In genomic region chr17:67364847-67365761, GRCh38 we compare ENCODE assay signal across 1 cellular context.
TF ChIP-seq lines count a peak whose summit lies in the region.

No MANE protein-coding gene starts in this region.

TF ChIP-seq in K562, 482 proteins besides CTCF, POLR2A, EP300 and RAD21 (continued from another document and continues in another):
- TF ChIP-seq MYNN (IDR thresholded peaks at IDR 0.05) (no peak), MYNN (CRISPR knock-in tag; IDR thresholded peaks at IDR 0.05) (no peak), FOXM1 (IDR thresholded peaks at IDR 0.05; ENCODE audit: low read depth) (no peak), FOXM1 (CRISPR knock-in tag; IDR thresholded peaks at IDR 0.05; ENCODE audit: low read depth) (no peak), CBFA2T2 (conservative IDR thresholded peaks at IDR 0.05) (no peak), TEAD4 (IDR thresholded peaks at IDR 0.05; ENCODE audit: low read length) (0 out of 2 replicates have a peak, but pooled peaks have one; percentile 14), TEAD4 (CRISPR knock-in tag; IDR thresholded peaks at IDR 0.05; ENCODE audit: borderline replicate concordance) (no peak), SMARCC2 (IDR thresholded peaks at IDR 0.05; ENCODE audit: low read depth) (no peak), JUND (IDR thresholded peaks at IDR 0.05; ENCODE audit: borderline replicate concordance, low read depth, low read length) (no peak), JUND (tag; IDR thresholded peaks at IDR 0.05; ENCODE audit: borderline replicate concordance, low read depth, low read length) (no peak), SREBF2 (CRISPR knock-in tag; IDR thresholded peaks at IDR 0.05) (no peak), CREB3L1 (IDR thresholded peaks at IDR 0.05; ENCODE audit: borderline replicate concordance, low read depth) (no peak), NCOR1 (IDR thresholded peaks at IDR 0.05) (peak; percentile 54; the same call in 1 of the 2 replicates), CEBPB (tag; IDR thresholded peaks at IDR 0.05) (peak; percentile 77), POLR2G (IDR thresholded peaks at IDR 0.05; ENCODE audit: low read depth, low read length) (0 out of 2 replicates have a peak, but pooled peaks have one; percentile 24), SRSF1 (IDR thresholded peaks at IDR 0.05; ENCODE audit: low read depth, low read length) (no peak), RBFOX2 (IDR thresholded peaks at IDR 0.05; ENCODE audit: low read depth, low read length) (peak; percentile 65), BHLHE40 (IDR thresholded peaks at IDR 0.05; ENCODE audit: low read length) (0 out of 2 replicates have a peak, but pooled peaks have one; percentile 12), ARID1B (IDR thresholded peaks at IDR 0.05) (peak; percentile 51; the same call in 1 of the 2 replicates), RBBP5 (IDR thresholded peaks at IDR 0.05; ENCODE audit: borderline replicate concordance, insufficient read depth, low read length, poor library complexity, severe bottlenecking) (no peak), U2AF1 (optimal IDR thresholded peaks at IDR 0.05; ENCODE audit: low read depth, low read length) (no peak), ZFX (CRISPR knock-in tag; IDR thresholded peaks at IDR 0.05) (no peak), RFX5 (IDR thresholded peaks at IDR 0.05; ENCODE audit: low read depth, low read length) (no peak), RBM34 (IDR thresholded peaks at IDR 0.05; ENCODE audit: borderline replicate concordance, insufficient read depth, low read length) (no peak), SETDB1 (IDR thresholded peaks at IDR 0.05; ENCODE audit: low read length) (no peak), ZC3H8 (IDR thresholded peaks at IDR 0.05) (no peak), POLR3A (IDR thresholded peaks at IDR 0.05; ENCODE audit: borderline replicate concordance, extremely low read depth, insufficient read depth, insufficient read length) (no peak), CHAMP1 (IDR thresholded peaks at IDR 0.05) (no peak), ZNF77 (CRISPR knock-in tag; IDR thresholded peaks at IDR 0.05) (no peak), ARHGAP35 (IDR thresholded peaks at IDR 0.05; ENCODE audit: partially characterized antibody) (no peak), PHF21A (IDR thresholded peaks at IDR 0.05; ENCODE audit: borderline replicate concordance, low read depth) (no peak), TCF3 (CRISPR knock-in tag; IDR thresholded peaks at IDR 0.05) (peak; percentile 44), CREM (IDR thresholded peaks at IDR 0.05; ENCODE audit: low read depth) (no peak), ZFP1 (CRISPR knock-in tag; IDR thresholded peaks at IDR 0.05) (no peak), PURB (CRISPR knock-in tag; IDR thresholded peaks at IDR 0.05; ENCODE audit: low read depth) (no peak), PML (IDR thresholded peaks at IDR 0.05; ENCODE audit: low read length) (0 out of 2 replicates have a peak, but pooled peaks have one; percentile 14), SMARCB1 (IDR thresholded peaks at IDR 0.05; ENCODE audit: insufficient read length, low read depth) (peak; percentile 61), ARID4B (CRISPR knock-in tag; IDR thresholded peaks at IDR 0.05) (no peak), SIRT6 (IDR thresholded peaks at IDR 0.05; ENCODE audit: low read depth, low read length) (no peak), MCM5 (IDR thresholded peaks at IDR 0.05; ENCODE audit: low read depth) (no peak), TAL1 (IDR thresholded peaks at IDR 0.05) (peak; percentile 23; the same call in 1 of the 2 replicates), NR2C2 (CRISPR knock-in tag; IDR thresholded peaks at IDR 0.05) (no peak), NR2C2 (tag; IDR thresholded peaks at IDR 0.05) (no peak; the same call in 1 of the 2 replicates), KAT7 (CRISPR knock-in tag; IDR thresholded peaks at IDR 0.05; ENCODE audit: borderline replicate concordance) (no peak), SMAD1 (IDR thresholded peaks at IDR 0.05; ENCODE audit: low read depth, low read length, partially characterized antibody) (no peak)
- TF ChIP-seq, protein P1, sequence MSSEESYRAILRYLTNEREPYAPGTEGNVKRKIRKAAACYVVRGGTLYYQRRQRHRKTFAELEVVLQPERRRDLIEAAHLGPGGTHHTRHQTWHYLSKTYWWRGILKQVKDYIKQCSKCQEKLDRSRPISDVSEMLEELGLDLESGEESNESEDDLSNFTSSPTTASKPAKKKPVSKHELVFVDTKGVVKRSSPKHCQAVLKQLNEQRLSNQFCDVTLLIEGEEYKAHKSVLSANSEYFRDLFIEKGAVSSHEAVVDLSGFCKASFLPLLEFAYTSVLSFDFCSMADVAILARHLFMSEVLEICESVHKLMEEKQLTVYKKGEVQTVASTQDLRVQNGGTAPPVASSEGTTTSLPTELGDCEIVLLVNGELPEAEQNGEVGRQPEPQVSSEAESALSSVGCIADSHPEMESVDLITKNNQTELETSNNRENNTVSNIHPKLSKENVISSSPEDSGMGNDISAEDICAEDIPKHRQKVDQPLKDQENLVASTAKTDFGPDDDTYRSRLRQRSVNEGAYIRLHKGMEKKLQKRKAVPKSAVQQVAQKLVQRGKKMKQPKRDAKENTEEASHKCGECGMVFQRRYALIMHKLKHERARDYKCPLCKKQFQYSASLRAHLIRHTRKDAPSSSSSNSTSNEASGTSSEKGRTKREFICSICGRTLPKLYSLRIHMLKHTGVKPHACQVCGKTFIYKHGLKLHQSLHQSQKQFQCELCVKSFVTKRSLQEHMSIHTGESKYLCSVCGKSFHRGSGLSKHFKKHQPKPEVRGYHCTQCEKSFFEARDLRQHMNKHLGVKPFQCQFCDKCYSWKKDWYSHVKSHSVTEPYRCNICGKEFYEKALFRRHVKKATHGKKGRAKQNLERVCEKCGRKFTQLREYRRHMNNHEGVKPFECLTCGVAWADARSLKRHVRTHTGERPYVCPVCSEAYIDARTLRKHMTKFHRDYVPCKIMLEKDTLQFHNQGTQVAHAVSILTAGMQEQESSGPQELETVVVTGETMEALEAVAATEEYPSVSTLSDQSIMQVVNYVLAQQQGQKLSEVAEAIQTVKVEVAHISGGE (CRISPR knock-in tag; IDR thresholded peaks at IDR 0.05), result no peak
- TF ChIP-seq, protein P2, sequence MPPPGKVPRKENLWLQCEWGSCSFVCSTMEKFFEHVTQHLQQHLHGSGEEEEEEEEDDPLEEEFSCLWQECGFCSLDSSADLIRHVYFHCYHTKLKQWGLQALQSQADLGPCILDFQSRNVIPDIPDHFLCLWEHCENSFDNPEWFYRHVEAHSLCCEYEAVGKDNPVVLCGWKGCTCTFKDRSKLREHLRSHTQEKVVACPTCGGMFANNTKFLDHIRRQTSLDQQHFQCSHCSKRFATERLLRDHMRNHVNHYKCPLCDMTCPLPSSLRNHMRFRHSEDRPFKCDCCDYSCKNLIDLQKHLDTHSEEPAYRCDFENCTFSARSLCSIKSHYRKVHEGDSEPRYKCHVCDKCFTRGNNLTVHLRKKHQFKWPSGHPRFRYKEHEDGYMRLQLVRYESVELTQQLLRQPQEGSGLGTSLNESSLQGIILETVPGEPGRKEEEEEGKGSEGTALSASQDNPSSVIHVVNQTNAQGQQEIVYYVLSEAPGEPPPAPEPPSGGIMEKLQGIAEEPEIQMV (tag; conservative IDR thresholded peaks at IDR 0.05; ENCODE audit: low read depth), result no peak
- TF ChIP-seq, protein P3, sequence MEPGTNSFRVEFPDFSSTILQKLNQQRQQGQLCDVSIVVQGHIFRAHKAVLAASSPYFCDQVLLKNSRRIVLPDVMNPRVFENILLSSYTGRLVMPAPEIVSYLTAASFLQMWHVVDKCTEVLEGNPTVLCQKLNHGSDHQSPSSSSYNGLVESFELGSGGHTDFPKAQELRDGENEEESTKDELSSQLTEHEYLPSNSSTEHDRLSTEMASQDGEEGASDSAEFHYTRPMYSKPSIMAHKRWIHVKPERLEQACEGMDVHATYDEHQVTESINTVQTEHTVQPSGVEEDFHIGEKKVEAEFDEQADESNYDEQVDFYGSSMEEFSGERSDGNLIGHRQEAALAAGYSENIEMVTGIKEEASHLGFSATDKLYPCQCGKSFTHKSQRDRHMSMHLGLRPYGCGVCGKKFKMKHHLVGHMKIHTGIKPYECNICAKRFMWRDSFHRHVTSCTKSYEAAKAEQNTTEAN (CRISPR knock-in tag; IDR thresholded peaks at IDR 0.05), result no peak
- TF ChIP-seq, protein P4, sequence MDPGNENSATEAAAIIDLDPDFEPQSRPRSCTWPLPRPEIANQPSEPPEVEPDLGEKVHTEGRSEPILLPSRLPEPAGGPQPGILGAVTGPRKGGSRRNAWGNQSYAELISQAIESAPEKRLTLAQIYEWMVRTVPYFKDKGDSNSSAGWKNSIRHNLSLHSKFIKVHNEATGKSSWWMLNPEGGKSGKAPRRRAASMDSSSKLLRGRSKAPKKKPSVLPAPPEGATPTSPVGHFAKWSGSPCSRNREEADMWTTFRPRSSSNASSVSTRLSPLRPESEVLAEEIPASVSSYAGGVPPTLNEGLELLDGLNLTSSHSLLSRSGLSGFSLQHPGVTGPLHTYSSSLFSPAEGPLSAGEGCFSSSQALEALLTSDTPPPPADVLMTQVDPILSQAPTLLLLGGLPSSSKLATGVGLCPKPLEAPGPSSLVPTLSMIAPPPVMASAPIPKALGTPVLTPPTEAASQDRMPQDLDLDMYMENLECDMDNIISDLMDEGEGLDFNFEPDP (CRISPR knock-in tag; IDR thresholded peaks at IDR 0.05), result no peak
- TF ChIP-seq, protein P5, sequence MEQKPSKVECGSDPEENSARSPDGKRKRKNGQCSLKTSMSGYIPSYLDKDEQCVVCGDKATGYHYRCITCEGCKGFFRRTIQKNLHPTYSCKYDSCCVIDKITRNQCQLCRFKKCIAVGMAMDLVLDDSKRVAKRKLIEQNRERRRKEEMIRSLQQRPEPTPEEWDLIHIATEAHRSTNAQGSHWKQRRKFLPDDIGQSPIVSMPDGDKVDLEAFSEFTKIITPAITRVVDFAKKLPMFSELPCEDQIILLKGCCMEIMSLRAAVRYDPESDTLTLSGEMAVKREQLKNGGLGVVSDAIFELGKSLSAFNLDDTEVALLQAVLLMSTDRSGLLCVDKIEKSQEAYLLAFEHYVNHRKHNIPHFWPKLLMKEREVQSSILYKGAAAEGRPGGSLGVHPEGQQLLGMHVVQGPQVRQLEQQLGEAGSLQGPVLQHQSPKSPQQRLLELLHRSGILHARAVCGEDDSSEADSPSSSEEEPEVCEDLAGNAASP (IDR thresholded peaks at IDR 0.05), result no peak
- TF ChIP-seq, protein P6, sequence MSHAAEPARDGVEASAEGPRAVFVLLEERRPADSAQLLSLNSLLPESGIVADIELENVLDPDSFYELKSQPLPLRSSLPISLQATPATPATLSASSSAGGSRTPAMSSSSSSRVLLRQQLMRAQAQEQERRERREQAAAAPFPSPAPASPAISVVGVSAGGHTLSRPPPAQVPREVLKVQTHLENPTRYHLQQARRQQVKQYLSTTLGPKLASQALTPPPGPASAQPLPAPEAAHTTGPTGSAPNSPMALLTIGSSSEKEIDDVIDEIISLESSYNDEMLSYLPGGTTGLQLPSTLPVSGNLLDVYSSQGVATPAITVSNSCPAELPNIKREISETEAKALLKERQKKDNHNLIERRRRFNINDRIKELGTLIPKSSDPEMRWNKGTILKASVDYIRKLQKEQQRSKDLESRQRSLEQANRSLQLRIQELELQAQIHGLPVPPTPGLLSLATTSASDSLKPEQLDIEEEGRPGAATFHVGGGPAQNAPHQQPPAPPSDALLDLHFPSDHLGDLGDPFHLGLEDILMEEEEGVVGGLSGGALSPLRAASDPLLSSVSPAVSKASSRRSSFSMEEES (CRISPR knock-in tag; IDR thresholded peaks at IDR 0.05), result no peak
